In the genomic region with DNA sequence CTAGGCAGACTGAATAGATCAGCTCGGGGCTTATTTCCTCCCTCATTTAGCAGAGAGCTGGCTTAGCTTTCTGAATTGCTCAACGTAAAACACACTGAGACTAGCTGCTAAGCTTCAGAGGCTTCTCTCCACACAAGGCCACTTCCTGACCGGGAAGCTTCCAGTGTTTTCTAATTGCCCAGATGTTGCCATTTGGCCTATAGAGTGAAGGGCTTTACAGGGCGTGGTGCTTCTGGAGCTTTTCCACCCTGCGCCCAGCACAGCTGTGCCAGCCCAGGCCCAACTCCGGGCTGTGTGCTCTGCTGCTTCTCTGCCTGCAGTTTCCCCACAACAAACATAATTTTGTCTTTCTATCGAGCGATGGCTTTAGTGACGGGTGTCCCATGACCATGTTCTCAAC, we compare ENCODE assay signal across 9 cellular contexts. TPM values are rescaled to one million over a fixed set of nuclear protein-coding genes. Genes with fewer than 3 reads are reported as not detected.
DNase-seq lines count a peak whose midpoint lies in the region; ATAC-seq, FAIRE-seq and TF ChIP-seq lines count a peak whose summit lies in the region.
"Had no signal": no experiment of that assay in that cellular context is flagged by ENCODE, and none has a peak within 500 bp of the region (broad histone marks: within the 10 kb centered on the region; RNA-seq: fewer than 3 reads in every experiment).

No MANE protein-coding gene starts in this region.

- H3K27ac Mint-ChIP-seq in HFFc6: peak overlapping the region; percentile 19
- peak overlapping the region; percentile 68 for H3K27ac Mint-ChIP-seq in astrocyte (ENCODE audit: unreplicated experiment)

- H3K27ac ChIP-seq in astrocyte (ENCODE audit: low read depth, low read length) (no peak overlapping the region), smooth muscle cell (ENCODE audit: low read depth) (peak overlapping the region; percentile 15)

- H3K79me2 ChIP-seq in astrocyte (ENCODE audit: insufficient read depth, low read length) (no peaks in the 10 kb centered on the region), smooth muscle cell (ENCODE audit: low read depth) (no peaks in the 10 kb centered on the region)

- H3K27me3 ChIP-seq in astrocyte (ENCODE audit: insufficient read depth, low read length): peaks cover 5% of the 10 kb centered on the region
- no peaks in the 10 kb centered on the region for H3K27me3 ChIP-seq in smooth muscle cell (ENCODE audit: low read depth)

- WGBS in smooth muscle cell (ENCODE audit: low lambda C conversion rate): 62% methylated on average over 9 of the region's 9 CpGs

- H3K9ac ChIP-seq in astrocyte (ENCODE audit: low read length): no peak overlapping the region
- H3K9ac ChIP-seq in smooth muscle cell (ENCODE audit: low read depth): no peak overlapping the region

- no peaks in the 10 kb centered on the region for H3F3A ChIP-seq in smooth muscle cell (ENCODE audit: low read depth)

- no peak for ATAC-seq in HG03457 (IDR thresholded peaks at IDR 0.05; ENCODE audit: unreplicated experiment)
- ATAC-seq in HG03565 (IDR thresholded peaks at IDR 0.05; ENCODE audit: unreplicated experiment): no peak

- no peak overlapping the region for H3K4me3 ChIP-seq in astrocyte (ENCODE audit: insufficient read depth, low read depth, low read length)
- H3K4me3 ChIP-seq in smooth muscle cell: no peak overlapping the region

- H3K4me1 ChIP-seq in astrocyte (ENCODE audit: insufficient read depth, low read length) (peaks cover 9% of the 10 kb centered on the region), smooth muscle cell (ENCODE audit: low read depth) (peaks cover 13% of the 10 kb centered on the region)

- no peaks in the 10 kb centered on the region for H3K9me3 Mint-ChIP-seq in HFFc6
- H3K9me3 Mint-ChIP-seq in astrocyte (ENCODE audit: unreplicated experiment): peaks cover 4% of the 10 kb centered on the region

- H3K9me3 ChIP-seq in astrocyte (ENCODE audit: insufficient read depth, low read depth, low read length): no peaks in the 10 kb centered on the region
- no peaks in the 10 kb centered on the region for H3K9me3 ChIP-seq in smooth muscle cell (replicated peaks; ENCODE audit: low read depth)

- TF ChIP-seq CTCF in HFFc6 (IDR thresholded peaks at IDR 0.05) (no peak), astrocyte (IDR thresholded peaks at IDR 0.05; ENCODE audit: insufficient read depth, low read depth, low read length) (no peak), smooth muscle cell (IDR thresholded peaks at IDR 0.05; ENCODE audit: borderline replicate concordance, insufficient read depth, poor library complexity, severe bottlenecking) (no peak)

- FAIRE-seq in astrocyte (lab: Jason Lieb, UNC): peak; percentile 26
- FAIRE-seq: islet of Langerhans had no signal

- DNase-seq in HFFc6: no peak
- no peak for DNase-seq in astrocyte (ENCODE audit: low read depth)
- DNase-seq in iris pigment epithelial cell (ENCODE audit: low read depth): peak; percentile 6
- no peak for DNase-seq in smooth muscle cell (lab: John Stamatoyannopoulos, UW; ENCODE audit: unreplicated experiment)
- DNase-seq in stimulated activated CD4-positive, alpha-beta T cell treated with anti-CD3 and anti-CD28 coated beads, Interleukin-4, amount 100 ng/mL, for 1 hour: no peak
- DNase-seq in NCI-H1417 (lab: John Stamatoyannopoulos, UW): no peak

- H3K4me3 Mint-ChIP-seq in HFFc6 (peak overlapping the region; percentile 64), astrocyte (ENCODE audit: unreplicated experiment) (no peak overlapping the region)

- no peaks in the 10 kb centered on the region for H4K20me1 ChIP-seq in astrocyte (ENCODE audit: insufficient read depth, low read length)
- H4K20me1 ChIP-seq in smooth muscle cell (ENCODE audit: low read depth): no peaks in the 10 kb centered on the region

- no peak overlapping the region for H3K4me2 ChIP-seq in astrocyte (ENCODE audit: low read length)
- H3K4me2 ChIP-seq in smooth muscle cell: peak overlapping the region; percentile 80

- H2AFZ ChIP-seq in astrocyte (ENCODE audit: low read depth, low read length): no peak overlapping the region
- H2AFZ ChIP-seq in smooth muscle cell (ENCODE audit: low read depth): peak overlapping the region; percentile 68

- H3K36me3 ChIP-seq in astrocyte (ENCODE audit: insufficient read depth, low read length) (no peaks in the 10 kb centered on the region), smooth muscle cell (ENCODE audit: low read depth) (no peaks in the 10 kb centered on the region)

- H3K36me3 Mint-ChIP-seq in HFFc6 (ENCODE audit: low read depth) (no peaks in the 10 kb centered on the region), astrocyte (ENCODE audit: low read depth, unreplicated experiment) (no peaks in the 10 kb centered on the region)

- peaks cover 21% of the 10 kb centered on the region for H3K27me3 Mint-ChIP-seq in HFFc6 (ENCODE audit: insufficient read depth)
- H3K27me3 Mint-ChIP-seq in astrocyte (ENCODE audit: low read depth, unreplicated experiment): peaks cover 7% of the 10 kb centered on the region

- H3K4me1 Mint-ChIP-seq in HFFc6 (ENCODE audit: low read depth): peaks cover 28% of the 10 kb centered on the region
- peaks cover 4% of the 10 kb centered on the region for H3K4me1 Mint-ChIP-seq in astrocyte (ENCODE audit: low read depth, unreplicated experiment)

RNA-seq across cellular contexts. Expression of a gene that starts 16.7 kb away (rescaled TPM):
- total RNA-seq in HFFc6 (2021; fragmentation: NEBNext Ultra II Directional; extraction: Animal tissue kit (Norgen Biotek cat#: 25700)): not detected
- total RNA-seq in astrocyte: not detected in 2 replicates
- not detected in 2 replicates for total RNA-seq in smooth muscle cell
- polyA plus RNA-seq in smooth muscle cell: not detected in 2 replicates
